ENCODE assay signal across 21 cellular contexts in the genomic region with DNA sequence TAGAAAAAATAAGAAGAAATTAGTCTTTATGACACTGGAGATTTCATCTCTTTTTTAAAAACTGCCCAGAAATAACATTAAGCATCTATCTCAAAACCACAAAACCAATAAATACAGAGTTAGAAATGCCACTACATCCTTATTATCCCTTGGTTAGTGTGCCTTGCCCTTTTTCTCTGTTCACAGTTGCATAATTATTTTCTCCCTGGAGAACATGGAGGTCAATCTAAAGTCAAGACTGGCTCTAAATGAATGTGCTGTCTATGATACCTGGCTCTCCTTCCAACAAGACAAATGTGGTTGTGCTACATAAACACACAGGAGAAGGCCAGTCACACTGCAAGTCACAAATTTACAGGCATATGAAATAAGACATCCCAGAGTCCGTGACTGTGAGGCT. TPM values are rescaled to one million over a fixed set of nuclear protein-coding genes. Genes with fewer than 3 reads are reported as not detected.
DNase-seq lines count a peak whose midpoint lies in the region; ATAC-seq, FAIRE-seq and TF ChIP-seq lines count a peak whose summit lies in the region.
"Had no signal": no experiment of that assay in that cellular context is flagged by ENCODE, and none has a peak within 500 bp of the region (broad histone marks: within the 10 kb centered on the region; RNA-seq: fewer than 3 reads in every experiment).

No MANE protein-coding gene starts in this region.

- H3K27ac ChIP-seq in PC-3 (ENCODE audit: low read length) (no peak overlapping the region), neural progenitor cell (no peak overlapping the region)
- H3K27ac ChIP-seq: thoracic aorta had no signal

- H3K9me3 ChIP-seq in PC-3 (ENCODE audit: low read length) (no peaks in the 10 kb centered on the region), neural progenitor cell (ENCODE audit: low read depth) (no peaks in the 10 kb centered on the region)
- H3K9me3 ChIP-seq: HAP-1, thoracic aorta had no signal

- peaks cover 9% of the 10 kb centered on the region for H3K36me3 Mint-ChIP-seq in endothelial cell (ENCODE audit: low read depth, unreplicated experiment)
- peaks cover 14% of the 10 kb centered on the region for H3K36me3 Mint-ChIP-seq in neural progenitor cell
- H3K36me3 Mint-ChIP-seq: activated naive CD8-positive, alpha-beta T cell; CD8-positive, alpha-beta memory T cell had no signal

- H3K27ac Mint-ChIP-seq in endothelial cell (ENCODE audit: unreplicated experiment) (no peak overlapping the region), neural progenitor cell (no peak overlapping the region)
- H3K27ac Mint-ChIP-seq: activated naive CD8-positive, alpha-beta T cell; CD8-positive, alpha-beta memory T cell had no signal

- H3K4me3 Mint-ChIP-seq in endothelial cell (ENCODE audit: unreplicated experiment) (peak overlapping the region; percentile 3), neural progenitor cell (peak overlapping the region; percentile 92)
- H3K4me3 Mint-ChIP-seq: activated naive CD8-positive, alpha-beta T cell; CD8-positive, alpha-beta memory T cell had no signal

- peak; percentile 56 for DNase-seq in EH (ENCODE audit: low read depth)
- DNase-seq in PC-3: peak; percentile 11
- DNase-seq in endothelial cell (ENCODE audit: low spot score): no peak
- DNase-seq in neural progenitor cell (ENCODE audit: low spot score): no peak
- DNase-seq in GM12892 (ENCODE audit: insufficient read length): no peak
- no peak for DNase-seq in NCI-H524 (lab: John Stamatoyannopoulos, UW)
- no peak for DNase-seq in GOT3 (lab: John Stamatoyannopoulos, UW)
- DNase-seq in NCI-H1092 (lab: John Stamatoyannopoulos, UW): no peak
- DNase-seq: activated CD4-positive, alpha-beta T cell treated with anti-CD3 and anti-CD28 coated beads for 4 hours; CD8-positive, alpha-beta memory T cell; hippocampal formation; NCI-H2107; NCI-H524 treated with DMSO at 0.1 percent for 48 hours; stimulated activated naive CD4-positive, alpha-beta T cell had no signal

- BruUV-seq in PC-3 (replicated peaks; lab: Mats Ljungman, UMichigan): TSS peak; percentile 32

- H3K4me3 ChIP-seq in PC-3 (ENCODE audit: low read length) (peak overlapping the region; percentile 92), neural progenitor cell (peak overlapping the region; percentile 82)
- H3K4me3 ChIP-seq: lung, thoracic aorta had no signal

- H3K27me3 ChIP-seq in PC-3 (ENCODE audit: low read length): no peaks in the 10 kb centered on the region
- H3K27me3 ChIP-seq in neural progenitor cell: peaks cover 25% of the 10 kb centered on the region
- H3K27me3 ChIP-seq: foreskin keratinocyte had no signal

- no peak overlapping the region for H3K9ac ChIP-seq in PC-3 (ENCODE audit: low read length)
- H3K9ac ChIP-seq in neural progenitor cell: no peak overlapping the region

- no peak for ATAC-seq in PC-3
- ATAC-seq: Right ventricle myocardium inferior had no signal

- H4K20me1 ChIP-seq in PC-3 (ENCODE audit: low read length) (no peaks in the 10 kb centered on the region), neural progenitor cell (ENCODE audit: low read depth) (peaks cover 25% of the 10 kb centered on the region)

- peak overlapping the region; percentile 94 for H3K4me2 ChIP-seq in PC-3 (ENCODE audit: low read length)
- peak overlapping the region; percentile 87 for H3K4me2 ChIP-seq in neural progenitor cell

- peaks cover 22% of the 10 kb centered on the region for H3K4me1 ChIP-seq in PC-3 (ENCODE audit: insufficient read depth, low read length)
- H3K4me1 ChIP-seq in neural progenitor cell: peaks cover 14% of the 10 kb centered on the region

- H3K4me1 Mint-ChIP-seq in endothelial cell (ENCODE audit: unreplicated experiment) (peaks cover 10% of the 10 kb centered on the region), neural progenitor cell (peaks cover 24% of the 10 kb centered on the region)
- H3K4me1 Mint-ChIP-seq: CD8-positive, alpha-beta memory T cell had no signal

- H3K36me3 ChIP-seq in PC-3 (ENCODE audit: low read depth, low read length): peaks cover 3% of the 10 kb centered on the region; the same call in 1 of the 2 replicates
- no peaks in the 10 kb centered on the region for H3K36me3 ChIP-seq in neural progenitor cell
- H3K36me3 ChIP-seq: thoracic aorta had no signal

- H2AFZ ChIP-seq in PC-3 (ENCODE audit: low read length) (no peak overlapping the region), neural progenitor cell (replicated peaks) (no peak overlapping the region)

- CTCF ChIA-PET in PC-3 (lab: Charles Lee): no interaction called here

- H3F3A ChIP-seq in PC-3 (ENCODE audit: low read length, unreplicated experiment) (no peaks in the 10 kb centered on the region), neural progenitor cell (ENCODE audit: low read depth) (peaks cover 34% of the 10 kb centered on the region)

- FAIRE-seq in GM12892 (lab: Jason Lieb, UNC): no peak
- FAIRE-seq: HTR-8/SVneo had no signal

- H3K9me2 ChIP-seq in PC-3 (replicated peaks; ENCODE audit: low read length): no peaks in the 10 kb centered on the region

- intact Hi-C loops in PC-3 (cut with micrococcal nuclease): loop anchor here (2.0 to 5.0 kb wide), 3 partner anchors 140 to 307 kb away; no protein-coding TSS in a partner anchor

- H3K27me3 Mint-ChIP-seq in endothelial cell (ENCODE audit: unreplicated experiment) (peaks cover 2% of the 10 kb centered on the region), neural progenitor cell (ENCODE audit: insufficient read depth, low read depth) (peaks cover 7% of the 10 kb centered on the region)

- H3K79me2 ChIP-seq in PC-3 (ENCODE audit: low read length) (peaks cover 30% of the 10 kb centered on the region), neural progenitor cell (ENCODE audit: low read depth) (peaks cover 35% of the 10 kb centered on the region)

- no peak for TF ChIP-seq CTCF in PC-3 (conservative IDR thresholded peaks at IDR 0.05; ENCODE audit: low read depth, low read length)
- TF ChIP-seq CTCF in endothelial cell (IDR thresholded peaks at IDR 0.05; ENCODE audit: unreplicated experiment): no peak
- TF ChIP-seq CTCF in neural progenitor cell (IDR thresholded peaks at IDR 0.05): no peak

- no peak for TF ChIP-seq POLR2A in GM12892 (IDR thresholded peaks at IDR 0.05; ENCODE audit: low read depth, low read length)

- no peaks in the 10 kb centered on the region for H3K9me3 Mint-ChIP-seq in endothelial cell (ENCODE audit: unreplicated experiment)
- H3K9me3 Mint-ChIP-seq in neural progenitor cell: no peaks in the 10 kb centered on the region

- POLR2A ChIA-PET in PC-3 (lab: Charles Lee; ENCODE audit: unreplicated experiment): interaction anchor here (1.0 kb wide), 1 partner anchor 44 kb away, joined by 9 read pairs; no protein-coding TSS in a partner anchor

RNA-seq across cellular contexts. Expression of a gene that starts 2.8 kb away (rescaled TPM):
- 45.2 and 51.8 TPM in 2 replicates for total RNA-seq in PC-3 (2014; rRNA removed)
- total RNA-seq in endothelial cell (ENCODE audit: unreplicated experiment): 106 TPM
- 88.1 and 113 TPM in 2 replicates for total RNA-seq in neural progenitor cell (ENCODE audit: low replicate concordance)
- 0.11 TPM for polyA plus RNA-seq in GM12892 (2012; ENCODE audit: missing spikeins)
- polyA plus RNA-seq: CD8-positive, alpha-beta memory T cell had no signal

Comparison
In these comparisons a context has a peak if more than half of its experiments do, and no peak if none do; other contexts are left out.
1. DNase-seq: peak in EH (single experiment) and PC-3 (single experiment); none in endothelial cell (single experiment), neural progenitor cell (single experiment), GM12892 (single experiment), NCI-H524 (0 of 2), GOT3 (single experiment) and NCI-H1092 (single experiment).